ENCODE assay signal across 8 cellular contexts in genomic region chr1:30908446-30908885, GRCh38. TPM values are rescaled to one million over a fixed set of nuclear protein-coding genes. Genes with fewer than 3 reads are reported as not detected.
DNase-seq lines count a peak whose midpoint lies in the region; ATAC-seq, FAIRE-seq and TF ChIP-seq lines count a peak whose summit lies in the region.

Gene SDC3 (minus strand): TSS chr1:30908758. CDS start chr1:30908586, 172 bp downstream.

- peak within 1 kb of the TSS; percentile 86 for H3K4me3 Mint-ChIP-seq in memory B cell

- H3K36me3 Mint-ChIP-seq in memory B cell = peaks cover 2% of the 10 kb centered on the region

- no peak for FAIRE-seq in D721Med (lab: Jason Lieb, UNC)

- H3K4me2 ChIP-seq in OCI-LY7 (ENCODE audit: low read length) = peak within 1 kb of the TSS; percentile 26; the same call in 1 of the 2 replicates

- H3K79me2 ChIP-seq in OCI-LY7 (ENCODE audit: insufficient read depth, low read depth, low read length) = no peaks in the 10 kb centered on the region

- DNase-seq in G401 (ENCODE audit: low spot score) (no peak), OCI-LY7 (ENCODE audit: low spot score) (no peak), dermis blood vessel endothelial cell (peak; percentile 47), memory B cell (ENCODE audit: low spot score in 2 of 2) (no peak), transverse colon (peak; percentile 27), epidermal melanocyte (ENCODE audit: insufficient read length, low spot score) (no peak), D721Med (ENCODE audit: insufficient read length, low spot score) (no peak), T-helper 9 cell (no peak)

- H3K4me1 Mint-ChIP-seq in memory B cell = peaks cover 21% of the 10 kb centered on the region

- H3K4me3 ChIP-seq in OCI-LY7 (ENCODE audit: low read depth, low read length, poor library complexity, severe bottlenecking) (no peak within 1 kb of the TSS), transverse colon (peak within 1 kb of the TSS; percentile 30 to 58 (median 46))

- in situ Hi-C loops in G401 (cut with HindIII; ENCODE audit: low sequenced_read_pairs) = no loop called here
- in situ Hi-C loops in transverse colon (cut with MboI; ENCODE audit: low pct_ligation_motif_present in 1 of 4, low pct_unique_long_range_greater_than_20kb in 1 of 4, low sequenced_read_pairs in 3 of 4) = no loop called here

- peak within 1 kb of the TSS; percentile 76 for H3K27ac Mint-ChIP-seq in memory B cell

- POLR2A ChIA-PET in OCI-LY7 (lab: Charles Lee) = no interaction called here

- TF ChIP-seq POLR2A in transverse colon (IDR thresholded peaks at IDR 0.05) = no peak

- peaks cover 5% of the 10 kb centered on the region for H3K27me3 ChIP-seq in transverse colon

- no peaks in the 10 kb centered on the region for H3K9me3 Mint-ChIP-seq in memory B cell

- no peak for TF ChIP-seq CTCF in OCI-LY7 (conservative IDR thresholded peaks at IDR 0.05; ENCODE audit: low read length)
- TF ChIP-seq CTCF in transverse colon (IDR thresholded peaks at IDR 0.05) = no peak
- no peak for TF ChIP-seq CTCF in D721Med (IDR thresholded peaks at IDR 0.05; ENCODE audit: insufficient read depth, missing control alignments)

- no TSS peak for BruUV-seq in OCI-LY7 (replicated peaks; lab: Mats Ljungman, UMichigan)

- H3K27me3 Mint-ChIP-seq in memory B cell = peaks cover 34% of the 10 kb centered on the region

- H2AFZ ChIP-seq in OCI-LY7 (ENCODE audit: low read length) = no peak within 1 kb of the TSS

- H3K4me1 ChIP-seq in OCI-LY7 (ENCODE audit: insufficient read depth, low read length, poor library complexity, severe bottlenecking) (peaks cover 5% of the 10 kb centered on the region), transverse colon (peaks cover 9 to 43% (median 24%) of the 10 kb centered on the region in 4 donors)

- no peaks in the 10 kb centered on the region for H4K20me1 ChIP-seq in OCI-LY7 (ENCODE audit: insufficient read depth, low read length)

- WGBS in transverse colon (ENCODE audit: low coverage in 1 of 2), 2 donors = 0% methylated on average over 4 of the region's 86 CpGs; no CpG with 5 or more reads in 1 of the 2 donors

- no peak within 1 kb of the TSS for H3K27ac ChIP-seq in OCI-LY7 (ENCODE audit: low read depth, low read length, poor library complexity, severe bottlenecking)
- H3K27ac ChIP-seq in transverse colon = peak within 1 kb of the TSS; percentile 74 to 85 (median 79)

- no peaks in the 10 kb centered on the region for H3K9me3 ChIP-seq in OCI-LY7 (ENCODE audit: low read length)
- no peaks in the 10 kb centered on the region for H3K9me3 ChIP-seq in transverse colon

- no peaks in the 10 kb centered on the region for H3K9me2 ChIP-seq in OCI-LY7 (ENCODE audit: insufficient read depth, low read length)

- TF ChIP-seq EP300 in transverse colon (IDR thresholded peaks at IDR 0.05; ENCODE audit: low read depth) = no peak

- H3K36me3 ChIP-seq in OCI-LY7 (ENCODE audit: insufficient read depth, low read length) = no peaks in the 10 kb centered on the region
- no peaks in the 10 kb centered on the region for H3K36me3 ChIP-seq in transverse colon

- peak; percentile 61 for ATAC-seq in memory B cell (ENCODE audit: low read depth)

- intact Hi-C loops in OCI-LY7 (cut with micrococcal nuclease; ENCODE audit: unreplicated experiment) = no loop called here
- intact Hi-C loops in transverse colon (cut with DNase I; ENCODE audit: low total_unique reads) = no loop called here

- CTCF ChIA-PET in OCI-LY7 (lab: Charles Lee; ENCODE audit: unreplicated experiment) = no interaction called here

RNA-seq across cellular contexts. Expression of gene SDC3, which starts in this region (rescaled TPM):
- 23.0 and 26.6 TPM in 2 replicates for total RNA-seq in G401 (2014; rRNA removed; shearing (Covaris generic))
- not detected in 2 replicates for total RNA-seq in OCI-LY7 (2014; rRNA removed; shearing (Covaris generic))
- total RNA-seq in OCI-LY7 (2022) (0.50 TPM in 1 of 2 replicates, not detected in the other), dermis blood vessel endothelial cell (22.0 and 55.3 TPM in 2 replicates), transverse colon (10 to 100 TPM in 3 of 4 donors, 1 to 10 TPM in 1; 7.9 to 35.4 (median 10.1) TPM)

Comparison
In these comparisons a context has a peak if more than half of its experiments do, and no peak if none do; other contexts are left out.
1. RNA of gene SDC3 (total RNA-seq): 23.0 to 26.6 TPM in G401, 22.0 to 55.3 TPM in dermis blood vessel endothelial cell and 7.9 to 35.4 TPM in transverse colon; 0.50 TPM in OCI-LY7; every median in the first group is over 4 times any median in the second.
2. DNase-seq: peak in dermis blood vessel endothelial cell (single experiment) and transverse colon (single experiment); none in G401 (single experiment), OCI-LY7 (single experiment), memory B cell (0 of 2), epidermal melanocyte (single experiment), D721Med (single experiment) and T-helper 9 cell (single experiment).